ENCODE assay signal across 30 cellular contexts in the genomic region with DNA sequence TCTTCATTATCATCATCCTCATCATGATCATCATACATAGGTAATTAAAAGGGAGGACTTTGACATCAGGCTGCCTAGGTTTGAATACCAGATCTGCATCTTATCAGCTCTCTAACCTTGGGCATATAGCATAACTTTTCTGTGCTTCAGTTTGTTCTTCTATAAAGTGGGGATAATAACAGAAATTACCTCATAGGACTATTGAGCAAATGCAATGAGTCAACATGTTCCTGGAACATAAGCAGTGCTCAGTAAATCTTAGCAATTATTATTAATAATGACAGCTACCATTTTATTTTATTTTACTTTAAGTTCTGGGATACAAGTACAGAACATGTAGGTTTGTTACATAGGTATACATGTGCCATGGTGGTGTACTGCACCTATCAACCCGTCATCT. TPM values are rescaled to one million over a fixed set of nuclear protein-coding genes. Genes with fewer than 3 reads are reported as not detected.
"Had no signal": no experiment of that assay in that cellular context is flagged by ENCODE, and none has a peak within 500 bp of the region (broad histone marks: within the 10 kb centered on the region; RNA-seq: fewer than 3 reads in every experiment).

No MANE protein-coding gene starts in this region.

- FAIRE-seq: astrocyte, TTC549 had no signal

- DNase-seq: activated CD4-positive, alpha-beta T cell treated with anti-CD3 and anti-CD28 coated beads, Interleukin-2, amount 10 ng/mL, durations not matched to agents 24 days and 14 days; activated CD4-positive, alpha-beta T cell treated with anti-CD3 and anti-CD28 coated beads, Interleukin-2, amount 50 U/mL, for 4 hours; activated CD8-positive, alpha-beta T cell treated with anti-CD3 and anti-CD28 coated beads for 36 hours; activated gamma-delta T cell; activated naive CD4-positive, alpha-beta T cell treated with Interleukin-2 at 50 U/mL for 16 hours; activated naive CD8-positive, alpha-beta T cell treated with anti-CD3 and anti-CD28 coated beads, Interleukin-2, amount 10 ng/mL, durations not matched to agents 7 days and 5 days; activated T-cell treated with anti-CD3 and anti-CD28 coated beads, Interleukin-2, amount 50 U/mL, for 1 hour; body of pancreas; caudate nucleus; cerebellar nuclear complex; NCI-H1092 treated with DMSO at 0.1 percent for 48 hours; NCI-H1417; NCI-H146; NCI-H187 treated with DMSO at 0.1 percent for 48 hours; NCI-H2081; NCI-H2171 treated with DMSO at 0.1 percent for 48 hours; NCI-H226; NCI-H446 treated with DMSO at 0.1 percent for 48 hours; NCI-H524 treated with DMSO at 0.1 percent for 48 hours; SHP77; SJCRH30 had no signal

- H3K4me3 ChIP-seq: body of pancreas, breast epithelium, SJCRH30, SK-N-MC had no signal

- H3K27ac ChIP-seq: body of pancreas, breast epithelium, SJCRH30, SK-N-MC had no signal

- ATAC-seq: body of pancreas, Panc1 had no signal

- H3K4me1 ChIP-seq: body of pancreas, breast epithelium, SJCRH30 had no signal

- H3K9me3 ChIP-seq: body of pancreas, breast epithelium, SJCRH30 had no signal

- H3K36me3 ChIP-seq: breast epithelium, SJCRH30 had no signal

RNA-seq across cellular contexts. Expression of a gene that starts 7.2 kb away (rescaled TPM):
- total RNA-seq: activated CD4-positive, alpha-beta T cell treated with anti-CD3 and anti-CD28 coated beads, Interleukin-2, amount 10 ng/mL, durations not matched to agents 24 days and 14 days; activated CD8-positive, alpha-beta memory T cell treated with anti-CD3 and anti-CD28 coated beads for 36 hours; activated CD8-positive, alpha-beta T cell treated with anti-CD3 and anti-CD28 coated beads for 36 hours; activated T-helper 2 cell treated with anti-CD3 and anti-CD28 coated beads, Interferon-gamma antibody, Interleukin-2, Interleukin-4, amounts not matched to agents 10 μg/mL and 5 μg/mL and 100 μg/mL, durations not matched to agents 14 hours and 24 hours and 36 hours; astrocyte; body of pancreas; M059J; RPMI7951; SJCRH30 had no signal

RNA-seq across cellular contexts. Expression of a gene that starts 15.3 kb away (rescaled TPM):
- total RNA-seq: activated CD4-positive, alpha-beta T cell treated with anti-CD3 and anti-CD28 coated beads, Interleukin-2, amount 10 ng/mL, durations not matched to agents 24 days and 14 days; activated CD8-positive, alpha-beta memory T cell treated with anti-CD3 and anti-CD28 coated beads for 36 hours; activated T-helper 2 cell treated with anti-CD3 and anti-CD28 coated beads, Interferon-gamma antibody, Interleukin-2, Interleukin-4, amounts not matched to agents 10 μg/mL and 5 μg/mL and 100 μg/mL, durations not matched to agents 14 hours and 24 hours and 36 hours; astrocyte; body of pancreas; breast epithelium; SJCRH30 had no signal

RNA-seq across cellular contexts. Expression of a gene that starts 25.7 kb away (rescaled TPM):
- total RNA-seq: body of pancreas, RPMI7951, SJCRH30 had no signal
